ENCODE assay signal across 31 cellular contexts in the genomic region with DNA sequence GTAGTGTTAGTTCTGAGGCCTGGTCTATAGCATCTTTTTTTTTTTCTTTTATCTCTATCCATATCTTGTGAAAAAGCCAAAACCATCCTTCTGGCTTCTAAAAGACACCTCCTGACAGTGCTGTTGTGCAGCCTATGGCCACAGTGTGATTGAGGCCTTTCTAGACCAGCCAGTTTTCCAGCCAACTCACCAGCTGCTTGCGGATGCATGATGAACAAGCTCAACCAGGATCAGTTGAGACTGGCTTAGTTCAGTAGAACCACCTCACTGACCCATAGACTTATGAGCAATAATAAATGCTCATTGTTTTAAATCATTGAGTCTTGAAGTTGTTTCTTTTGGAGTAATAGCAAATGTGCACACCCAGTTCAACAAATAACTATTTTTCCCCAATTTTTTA.
"Had no signal": no experiment of that assay in that cellular context is flagged by ENCODE, and none has a peak within 500 bp of the region (broad histone marks: within the 10 kb centered on the region; RNA-seq: fewer than 3 reads in every experiment).

No MANE protein-coding gene starts in this region.

- H3K4me3 ChIP-seq: adrenal gland, body of pancreas had no signal

- H3K9me3 ChIP-seq: adrenal gland, body of pancreas had no signal

- H3K36me3 ChIP-seq: adrenal gland, brain microvascular endothelial cell had no signal

- DNase-seq: activated B cell treated with CpG ODN at 0.5 μM for 24 hours; activated CD4-positive, alpha-beta memory T cell treated with anti-CD3 and anti-CD28 coated beads for 36 hours; activated CD4-positive, alpha-beta T cell treated with anti-CD3 and anti-CD28 coated beads for 4 hours; activated CD4-positive, alpha-beta T cell treated with anti-CD3 and anti-CD28 coated beads, Interleukin-2, amount 10 ng/mL, durations not matched to agents 24 days and 14 days; activated CD4-positive, alpha-beta T cell treated with anti-CD3 and anti-CD28 coated beads, Interleukin-2, amount 50 U/mL, for 1 hour; activated CD4-positive, alpha-beta T cell treated with anti-CD3 and anti-CD28 coated beads, Interleukin-2, amount 50 U/mL, for 4 hours; activated CD4-positive, CD25-positive, alpha-beta regulatory T cell treated with anti-CD3 and anti-CD28 coated beads, Interleukin-2, amount 50 U/mL, for 72 hours; activated CD8-positive, alpha-beta memory T cell treated with anti-CD3 and anti-CD28 coated beads, Interleukin-2, amount 50 U/mL, for 4 hours; activated CD8-positive, alpha-beta T cell treated with anti-CD3 and anti-CD28 coated beads for 36 hours; activated effector memory CD4-positive, alpha-beta T cell treated with anti-CD3 and anti-CD28 coated beads, Interleukin-2, amount 50 U/mL, for 16 hours; activated gamma-delta T cell treated with Interleukin-2 at 50 U/mL for 16 hours; activated naive CD4-positive, alpha-beta T cell; activated naive CD4-positive, alpha-beta T cell treated with anti-CD3 and anti-CD28 coated beads for 36 hours; activated naive CD4-positive, alpha-beta T cell treated with anti-CD3 and anti-CD28 coated beads, Interleukin-2, amount 50 U/mL, for 16 hours; activated naive CD8-positive, alpha-beta T cell treated with anti-CD3 and anti-CD28 coated beads for 36 hours; activated T-cell treated with anti-CD3 and anti-CD28 coated beads for 4 hours; activated T-cell treated with anti-CD3 and anti-CD28 coated beads, Interleukin-2, amount 50 U/mL, for 1 hour; activated T-cell treated with anti-CD3 and anti-CD28 coated beads, Interleukin-2, amount 50 U/mL, for 4 hours; activated T-cell treated with anti-CD3 and anti-CD28 coated beads, Interleukin-2, amount 50 U/mL, for 72 hours; adrenal gland; amniotic stem cell; aorta; body of pancreas; brain microvascular endothelial cell; central memory CD4-positive, alpha-beta T cell; T-helper 1 cell; T-helper 2 cell; T-helper 9 cell had no signal

- H3K4me1 ChIP-seq: adrenal gland, body of pancreas had no signal

- ATAC-seq: activated CD8-positive, alpha-beta T cell treated with anti-CD3 and anti-CD28 coated beads for 36 hours; activated naive CD4-positive, alpha-beta T cell treated with anti-CD3 and anti-CD28 coated beads, Interleukin-2, amount 50 U/mL, for 72 hours; activated T-cell treated with anti-CD3 and anti-CD28 coated beads, Interleukin-2, amount 50 U/mL, for 4 hours; activated T-cell treated with anti-CD3 and anti-CD28 coated beads, Interleukin-2, amount 50 U/mL, for 72 hours; activated T-helper 17 cell treated with anti-CD3 and anti-CD28 coated beads, Interleukin-2, amount 50 U/mL, for 72 hours; body of pancreas had no signal

- H3K27ac ChIP-seq: adrenal gland, body of pancreas, brain microvascular endothelial cell, VCaP had no signal

- H3K27me3 ChIP-seq: adrenal gland, body of pancreas, brain microvascular endothelial cell had no signal
